9 cellular contexts compared by ENCODE assay signal in genomic region chr11:6646631-6647281, GRCh38. TPM values are rescaled to one million over a fixed set of nuclear protein-coding genes. Genes with fewer than 3 reads are reported as not detected.
DNase-seq lines count a peak whose midpoint lies in the region; ATAC-seq and TF ChIP-seq lines count a peak whose summit lies in the region.
"Had no signal": no experiment of that assay in that cellular context is flagged by ENCODE, and none has a peak within 500 bp of the region (broad histone marks: within the 10 kb centered on the region; RNA-seq: fewer than 3 reads in every experiment).

No MANE protein-coding gene starts in this region.

- H3K4me3 Mint-ChIP-seq in progenitor cell of endocrine pancreas (ENCODE audit: low read depth) = no peak overlapping the region
- H3K4me3 Mint-ChIP-seq: nephron had no signal

- H3K27me3 Mint-ChIP-seq in progenitor cell of endocrine pancreas = no peaks in the 10 kb centered on the region

- peaks cover 9% of the 10 kb centered on the region for H3K4me1 Mint-ChIP-seq in progenitor cell of endocrine pancreas (ENCODE audit: low read depth)
- H3K4me1 Mint-ChIP-seq: nephron had no signal

- in situ Hi-C loops in astrocyte of the spinal cord (cut with HindIII; ENCODE audit: low sequenced_read_pairs) = no loop called here
- in situ Hi-C loops in G401 (cut with HindIII; ENCODE audit: low sequenced_read_pairs) = no loop called here

- no peak overlapping the region for H3K27ac Mint-ChIP-seq in progenitor cell of endocrine pancreas
- H3K27ac Mint-ChIP-seq: nephron had no signal

- ATAC-seq in GM21528 (IDR thresholded peaks at IDR 0.05; ENCODE audit: low FRiP score, unreplicated experiment) = peak; percentile 89
- ATAC-seq in mucosa of descending colon = peak; percentile 58

- no peaks in the 10 kb centered on the region for H3K9me3 Mint-ChIP-seq in progenitor cell of endocrine pancreas (ENCODE audit: low read depth)
- H3K9me3 Mint-ChIP-seq: nephron had no signal

- no peaks in the 10 kb centered on the region for H3K36me3 Mint-ChIP-seq in progenitor cell of endocrine pancreas (ENCODE audit: insufficient read depth)

- no peak for TF ChIP-seq CTCF in GM12865 (IDR thresholded peaks at IDR 0.05; ENCODE audit: insufficient read depth, low read depth, low read length, missing control alignments)
- TF ChIP-seq CTCF in astrocyte of the spinal cord (IDR thresholded peaks at IDR 0.05; ENCODE audit: low read depth, low read length) = no peak
- no peak for TF ChIP-seq CTCF in mucosa of descending colon (IDR thresholded peaks at IDR 0.05)
- no peak for TF ChIP-seq CTCF in progenitor cell of endocrine pancreas (IDR thresholded peaks at IDR 0.05; ENCODE audit: unreplicated experiment)

- H3K9me3 ChIP-seq in mucosa of descending colon = no peaks in the 10 kb centered on the region

- H3K4me1 ChIP-seq in mucosa of descending colon (ENCODE audit: low read depth) = peaks cover 15% of the 10 kb centered on the region

- H3K4me3 ChIP-seq in GM12865 (ENCODE audit: low read depth, low read length) (peak overlapping the region; percentile 2; the same call in 1 of the 2 replicates), astrocyte of the spinal cord (ENCODE audit: low read depth, low read length) (no peak overlapping the region), mucosa of descending colon (no peak overlapping the region)
- no peak overlapping the region for H3K4me3 ChIP-seq in Jurkat, Clone E6-1 (ENCODE audit: low read length)

- peak; percentile 68 for DNase-seq in GM12865 (ENCODE audit: low read depth)
- peak; percentile 36 for DNase-seq in Jurkat, Clone E6-1 (ENCODE audit: low read depth, low spot score)
- DNase-seq in astrocyte of the spinal cord (ENCODE audit: low read depth, low spot score) = peak; percentile 29
- peak; percentile 34 to 72 (median 45) for DNase-seq in mucosa of descending colon
- no peak for DNase-seq in G401 (ENCODE audit: low spot score)
- DNase-seq in NCI-H82 (lab: John Stamatoyannopoulos, UW) = no peak
- DNase-seq in progenitor cell of endocrine pancreas (ENCODE audit: low spot score, unreplicated experiment) = no peak

- intact Hi-C loops in mucosa of descending colon (cut with DNase I, micrococcal nuclease) = no loop called here

- no peaks in the 10 kb centered on the region for H3K36me3 ChIP-seq in mucosa of descending colon (ENCODE audit: low read depth)

RNA-seq across cellular contexts. Expression of gene DCHS1, which starts 8.9 kb away (rescaled TPM):
- polyA plus RNA-seq in Jurkat, Clone E6-1 (2012; ENCODE audit: insufficient read depth, insufficient read length) = 4.9 TPM
- 10 to 100 TPM in 1 of 3 donors, 1 to 10 TPM in 2; 3.5 to 38.8 (median 6.0) TPM for total RNA-seq in mucosa of descending colon
- total RNA-seq in G401 (2014; rRNA removed; shearing (Covaris generic)) = 0.17 and 0.25 TPM in 2 replicates
- 54.7 and 61.4 TPM in 2 replicates for total RNA-seq in progenitor cell of endocrine pancreas

RNA-seq across cellular contexts. Expression of gene TPP1, which starts 27.5 kb away (rescaled TPM):
- 40.3 TPM for polyA plus RNA-seq in Jurkat, Clone E6-1 (2012; ENCODE audit: insufficient read depth, insufficient read length)
- total RNA-seq in mucosa of descending colon (100 to 1,000 TPM in 1 of 3 donors, 10 to 100 TPM in 2; 86.4 to 116 (median 93.8) TPM), progenitor cell of endocrine pancreas (54.4 and 59.9 TPM in 2 replicates)
- 9.8 and 26.9 TPM in 2 replicates for total RNA-seq in G401 (2014; rRNA removed; shearing (Covaris generic))

RNA-seq across cellular contexts. Expression of gene TAF10, which starts 34.7 kb away (rescaled TPM):
- 440 TPM for polyA plus RNA-seq in Jurkat, Clone E6-1 (2012; ENCODE audit: insufficient read depth, insufficient read length)
- 100 to 1,000 TPM in 2 of 3 donors, 10 to 100 TPM in 1; 84.0 to 135 (median 115) TPM for total RNA-seq in mucosa of descending colon
- total RNA-seq in G401 (2014; rRNA removed; shearing (Covaris generic)) = 62.1 and 64.5 TPM in 2 replicates
- total RNA-seq in progenitor cell of endocrine pancreas = 148 and 160 TPM in 2 replicates

RNA-seq across cellular contexts. Expression of gene MRPL17, which starts 36.4 kb away (rescaled TPM):
- 162 TPM for polyA plus RNA-seq in Jurkat, Clone E6-1 (2012; ENCODE audit: insufficient read depth, insufficient read length)
- 10 to 100 TPM; 21.2 to 29.7 (median 29.6) TPM for total RNA-seq in mucosa of descending colon
- total RNA-seq in G401 (2014; rRNA removed; shearing (Covaris generic)) = 35.2 and 49.7 TPM in 2 replicates
- total RNA-seq in progenitor cell of endocrine pancreas = 36.5 and 41.3 TPM in 2 replicates

RNA-seq across cellular contexts. Expression of gene ILK, which starts 43.2 kb away (rescaled TPM):
- 72.3 TPM for polyA plus RNA-seq in Jurkat, Clone E6-1 (2012; ENCODE audit: insufficient read depth, insufficient read length)
- total RNA-seq in mucosa of descending colon (100 to 1,000 TPM; 113 to 323 (median 115) TPM), progenitor cell of endocrine pancreas (127 and 133 TPM in 2 replicates)
- total RNA-seq in G401 (2014; rRNA removed; shearing (Covaris generic)) = 112 and 149 TPM in 2 replicates

Comparison
In these comparisons a context has a peak if more than half of its experiments do, and no peak if none do; other contexts are left out.
1. DNase-seq: peak in GM12865 (single experiment), Jurkat, Clone E6-1 (single experiment), astrocyte of the spinal cord (single experiment) and mucosa of descending colon (3 of 3); none in G401 (single experiment), NCI-H82 (single experiment) and progenitor cell of endocrine pancreas (single experiment).